ENCODE assay signal across 1 cellular context in the genomic region with DNA sequence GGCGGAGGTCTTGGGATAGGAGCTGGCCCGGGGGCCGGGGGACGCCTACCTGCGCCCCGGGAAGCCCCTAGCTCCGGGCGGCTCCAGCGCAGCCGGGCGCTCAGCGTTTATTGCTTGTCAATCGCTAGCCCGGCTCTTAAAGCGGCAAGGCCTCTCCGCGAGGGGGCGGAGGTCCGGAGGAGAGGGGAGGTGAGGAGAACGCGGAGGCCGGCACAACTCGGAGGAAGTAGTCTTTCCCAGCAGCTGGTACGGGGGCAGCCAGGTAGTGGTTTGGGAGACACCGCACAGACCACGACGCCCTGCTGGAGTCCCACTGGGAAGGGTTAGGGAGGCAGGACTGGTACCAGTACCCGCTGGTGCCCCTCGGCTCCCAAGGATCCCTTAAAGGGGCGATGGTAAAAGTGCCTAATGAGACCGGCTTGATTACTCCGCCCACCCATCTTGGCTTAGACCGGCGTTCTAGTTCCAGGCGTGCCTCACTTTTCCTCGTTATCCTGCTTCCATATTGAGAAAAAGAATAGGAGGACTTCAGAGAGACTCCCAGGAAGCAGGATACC.
TF ChIP-seq lines count a peak whose summit lies in the region.

A gene with protein sequence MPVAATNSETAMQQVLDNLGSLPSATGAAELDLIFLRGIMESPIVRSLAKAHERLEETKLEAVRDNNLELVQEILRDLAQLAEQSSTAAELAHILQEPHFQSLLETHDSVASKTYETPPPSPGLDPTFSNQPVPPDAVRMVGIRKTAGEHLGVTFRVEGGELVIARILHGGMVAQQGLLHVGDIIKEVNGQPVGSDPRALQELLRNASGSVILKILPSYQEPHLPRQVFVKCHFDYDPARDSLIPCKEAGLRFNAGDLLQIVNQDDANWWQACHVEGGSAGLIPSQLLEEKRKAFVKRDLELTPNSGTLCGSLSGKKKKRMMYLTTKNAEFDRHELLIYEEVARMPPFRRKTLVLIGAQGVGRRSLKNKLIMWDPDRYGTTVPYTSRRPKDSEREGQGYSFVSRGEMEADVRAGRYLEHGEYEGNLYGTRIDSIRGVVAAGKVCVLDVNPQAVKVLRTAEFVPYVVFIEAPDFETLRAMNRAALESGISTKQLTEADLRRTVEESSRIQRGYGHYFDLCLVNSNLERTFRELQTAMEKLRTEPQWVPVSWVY (minus strand): TSS at position 112 of the 557 bp plus-strand sequence. CDS start 3,076 bp downstream, outside the sequence.

TF ChIP-seq in HCT116, 20 proteins besides CTCF, POLR2A, EP300 and RAD21 (continued from another document):
- TF ChIP-seq, protein P1, sequence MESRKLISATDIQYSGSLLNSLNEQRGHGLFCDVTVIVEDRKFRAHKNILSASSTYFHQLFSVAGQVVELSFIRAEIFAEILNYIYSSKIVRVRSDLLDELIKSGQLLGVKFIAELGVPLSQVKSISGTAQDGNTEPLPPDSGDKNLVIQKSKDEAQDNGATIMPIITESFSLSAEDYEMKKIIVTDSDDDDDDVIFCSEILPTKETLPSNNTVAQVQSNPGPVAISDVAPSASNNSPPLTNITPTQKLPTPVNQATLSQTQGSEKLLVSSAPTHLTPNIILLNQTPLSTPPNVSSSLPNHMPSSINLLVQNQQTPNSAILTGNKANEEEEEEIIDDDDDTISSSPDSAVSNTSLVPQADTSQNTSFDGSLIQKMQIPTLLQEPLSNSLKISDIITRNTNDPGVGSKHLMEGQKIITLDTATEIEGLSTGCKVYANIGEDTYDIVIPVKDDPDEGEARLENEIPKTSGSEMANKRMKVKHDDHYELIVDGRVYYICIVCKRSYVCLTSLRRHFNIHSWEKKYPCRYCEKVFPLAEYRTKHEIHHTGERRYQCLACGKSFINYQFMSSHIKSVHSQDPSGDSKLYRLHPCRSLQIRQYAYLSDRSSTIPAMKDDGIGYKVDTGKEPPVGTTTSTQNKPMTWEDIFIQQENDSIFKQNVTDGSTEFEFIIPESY (IDR thresholded peaks at IDR 0.05; ENCODE audit: extremely low read depth, insufficient replicate concordance, low read length), result no peak
- TF ChIP-seq YY1 (IDR thresholded peaks at IDR 0.05; ENCODE audit: extremely low read depth, insufficient replicate concordance, low read depth, low read length) (no peak), SP1 (IDR thresholded peaks at IDR 0.05; ENCODE audit: low read depth) (peak; percentile 54; the same call in 1 of the 2 replicates), ZFX (IDR thresholded peaks at IDR 0.05) (no peak), TCF7L2 (IDR thresholded peaks at IDR 0.05; ENCODE audit: borderline replicate concordance, extremely low read depth, insufficient read depth, insufficient read length) (peak; percentile 48), EZH2 (IDR thresholded peaks at IDR 0.05) (no peak), ZNF274 (IDR thresholded peaks at IDR 0.05; ENCODE audit: low read depth, low read length) (no peak), JUND (IDR thresholded peaks at IDR 0.05) (no peak), EGR1 (IDR thresholded peaks at IDR 0.05; ENCODE audit: low read depth) (peak; percentile 79), SRF (IDR thresholded peaks at IDR 0.05; ENCODE audit: low read depth) (no peak), ELF1 (IDR thresholded peaks at IDR 0.05; ENCODE audit: borderline replicate concordance, low read depth) (no peak), SIN3A (IDR thresholded peaks at IDR 0.05; ENCODE audit: low read depth) (no peak; the same call in 1 of the 2 replicates)
- TF ChIP-seq, protein P2, sequence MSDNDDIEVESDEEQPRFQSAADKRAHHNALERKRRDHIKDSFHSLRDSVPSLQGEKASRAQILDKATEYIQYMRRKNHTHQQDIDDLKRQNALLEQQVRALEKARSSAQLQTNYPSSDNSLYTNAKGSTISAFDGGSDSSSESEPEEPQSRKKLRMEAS (IDR thresholded peaks at IDR 0.05), result peak; percentile 66
